Comparison of ENCODE assay signal across 1 cellular context in the genomic region with DNA sequence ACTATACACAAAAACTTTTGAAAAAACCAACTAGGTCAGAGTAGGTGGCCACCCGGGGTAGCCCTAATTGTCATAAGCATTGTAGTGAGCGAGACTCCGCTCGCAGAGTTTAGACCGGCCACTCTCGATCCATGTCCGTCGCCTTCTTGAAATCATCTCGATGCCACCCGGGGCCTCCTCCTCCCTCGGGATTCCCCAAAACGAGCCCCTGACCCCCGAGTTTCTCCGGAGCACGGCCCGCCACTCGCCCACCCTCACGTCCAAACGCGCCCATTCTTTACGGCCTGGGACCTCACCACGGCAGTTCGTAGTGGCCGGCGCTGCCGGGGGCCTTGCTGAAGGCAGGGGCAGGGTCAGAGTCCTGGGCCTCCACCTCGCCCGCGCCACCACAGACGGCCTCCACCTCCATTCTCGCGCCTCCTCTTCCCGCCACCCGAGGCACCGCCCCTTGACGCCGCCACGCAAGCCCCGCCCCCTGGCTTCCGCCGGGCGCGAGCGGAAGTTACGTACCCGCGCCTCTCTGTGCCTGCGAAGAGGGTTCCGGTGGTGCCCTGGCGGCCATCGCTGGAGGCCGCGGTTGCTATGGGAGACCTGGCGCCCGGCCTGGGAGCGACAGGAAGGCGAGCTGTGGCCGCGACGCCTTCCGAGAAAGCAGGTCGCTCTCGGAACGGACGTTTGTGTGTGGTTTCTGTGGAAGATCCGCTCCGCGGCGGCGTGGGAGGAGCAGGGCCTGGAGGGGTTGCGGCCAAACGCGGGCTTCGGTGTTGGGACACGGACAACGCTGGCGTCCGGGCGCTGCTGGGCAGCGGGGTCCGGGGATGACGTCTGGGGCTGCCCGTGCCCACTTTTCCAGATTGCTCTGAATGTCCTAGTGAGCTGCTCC.
A peak's percentile ranks its signal among the peaks of the same experiment; 100 is the strongest.
TF ChIP-seq lines count a peak whose summit lies in the region.

A gene (minus strand): TSS at position 425 of the 883 bp plus-strand sequence. CDS start 16 bp downstream, at position 409.

TF ChIP-seq in HepG2, 621 proteins besides CTCF, POLR2A, EP300 and RAD21 (continued from another document and continues in another):
- TF ChIP-seq, protein P1, sequence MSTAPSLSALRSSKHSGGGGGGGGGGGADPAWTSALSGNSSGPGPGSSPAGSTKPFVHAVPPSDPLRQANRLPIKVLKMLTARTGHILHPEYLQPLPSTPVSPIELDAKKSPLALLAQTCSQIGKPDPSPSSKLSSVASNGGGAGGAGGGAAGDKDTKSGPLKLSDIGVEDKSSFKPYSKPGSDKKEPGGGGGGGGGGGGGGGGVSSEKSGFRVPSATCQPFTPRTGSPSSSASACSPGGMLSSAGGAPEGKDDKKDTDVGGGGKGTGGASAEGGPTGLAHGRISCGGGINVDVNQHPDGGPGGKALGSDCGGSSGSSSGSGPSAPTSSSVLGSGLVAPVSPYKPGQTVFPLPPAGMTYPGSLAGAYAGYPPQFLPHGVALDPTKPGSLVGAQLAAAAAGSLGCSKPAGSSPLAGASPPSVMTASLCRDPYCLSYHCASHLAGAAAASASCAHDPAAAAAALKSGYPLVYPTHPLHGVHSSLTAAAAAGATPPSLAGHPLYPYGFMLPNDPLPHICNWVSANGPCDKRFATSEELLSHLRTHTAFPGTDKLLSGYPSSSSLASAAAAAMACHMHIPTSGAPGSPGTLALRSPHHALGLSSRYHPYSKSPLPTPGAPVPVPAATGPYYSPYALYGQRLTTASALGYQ (CRISPR knock-in tag; IDR thresholded peaks at IDR 0.05) = no peak
- TF ChIP-seq ZKSCAN8 (CRISPR knock-in tag; IDR thresholded peaks at IDR 0.05; ENCODE audit: borderline replicate concordance) (no peak; the same call in 1 of the 2 replicates), NFE2L2 (IDR thresholded peaks at IDR 0.05; ENCODE audit: low read length) (no peak), DMAP1 (CRISPR knock-in tag; IDR thresholded peaks at IDR 0.05) (peak; percentile 85), SAP130 (CRISPR knock-in tag; IDR thresholded peaks at IDR 0.05; ENCODE audit: low read depth) (peak; percentile 97), MTF2 (CRISPR knock-in tag; IDR thresholded peaks at IDR 0.05; ENCODE audit: borderline replicate concordance) (no peak), ZNF274 (CRISPR knock-in tag; IDR thresholded peaks at IDR 0.05) (peak; percentile 67; the same call in 1 of the 2 replicates), TOE1 (CRISPR knock-in tag; IDR thresholded peaks at IDR 0.05) (no peak), XBP1 (CRISPR knock-in tag; IDR thresholded peaks at IDR 0.05) (no peak), HDAC6 (IDR thresholded peaks at IDR 0.05; ENCODE audit: low read depth, low read length) (no peak), ZNF124 (CRISPR knock-in tag; IDR thresholded peaks at IDR 0.05) (peak; percentile 50; the same call in 1 of the 2 replicates), ZNF670 (CRISPR knock-in tag; IDR thresholded peaks at IDR 0.05; ENCODE audit: borderline replicate concordance) (0 out of 2 replicates have a peak, but pooled peaks have one; percentile 65), ZMAT3 (CRISPR knock-in tag; conservative IDR thresholded peaks at IDR 0.05) (peak; percentile 76), ZNF607 (CRISPR knock-in tag; IDR thresholded peaks at IDR 0.05; ENCODE audit: borderline replicate concordance) (peak; percentile 55; the same call in 1 of the 2 replicates), SOX13 (IDR thresholded peaks at IDR 0.05) (peak; percentile 13; the same call in 1 of the 2 replicates), SOX13 (CRISPR knock-in tag; conservative IDR thresholded peaks at IDR 0.05 in 1 of 2, IDR thresholded peaks at IDR 0.05 in 1 of 2) (peak in 1 of 2 experiments; percentile 52; a peak in 1 of 4 replicates), CEBPG (CRISPR knock-in tag; IDR thresholded peaks at IDR 0.05) (peak; percentile 63), CAMTA2 (CRISPR knock-in tag; IDR thresholded peaks at IDR 0.05; ENCODE audit: borderline replicate concordance) (no peak), ZNF263 (CRISPR knock-in tag; IDR thresholded peaks at IDR 0.05) (0 out of 2 replicates have a peak, but pooled peaks have one; percentile 34), ZNF33A (CRISPR knock-in tag; IDR thresholded peaks at IDR 0.05; ENCODE audit: borderline replicate concordance) (no peak), ZBTB3 (CRISPR knock-in tag; IDR thresholded peaks at IDR 0.05; ENCODE audit: borderline replicate concordance, low read depth) (peak; percentile 55; the same call in 1 of the 2 replicates), SMARCE1 (IDR thresholded peaks at IDR 0.05; ENCODE audit: borderline replicate concordance) (no peak), ZSCAN12 (CRISPR knock-in tag; IDR thresholded peaks at IDR 0.05) (no peak), WIZ (CRISPR knock-in tag; IDR thresholded peaks at IDR 0.05) (no peak), MXD4 (CRISPR knock-in tag; IDR thresholded peaks at IDR 0.05) (peak; percentile 87)
- TF ChIP-seq, protein P2, sequence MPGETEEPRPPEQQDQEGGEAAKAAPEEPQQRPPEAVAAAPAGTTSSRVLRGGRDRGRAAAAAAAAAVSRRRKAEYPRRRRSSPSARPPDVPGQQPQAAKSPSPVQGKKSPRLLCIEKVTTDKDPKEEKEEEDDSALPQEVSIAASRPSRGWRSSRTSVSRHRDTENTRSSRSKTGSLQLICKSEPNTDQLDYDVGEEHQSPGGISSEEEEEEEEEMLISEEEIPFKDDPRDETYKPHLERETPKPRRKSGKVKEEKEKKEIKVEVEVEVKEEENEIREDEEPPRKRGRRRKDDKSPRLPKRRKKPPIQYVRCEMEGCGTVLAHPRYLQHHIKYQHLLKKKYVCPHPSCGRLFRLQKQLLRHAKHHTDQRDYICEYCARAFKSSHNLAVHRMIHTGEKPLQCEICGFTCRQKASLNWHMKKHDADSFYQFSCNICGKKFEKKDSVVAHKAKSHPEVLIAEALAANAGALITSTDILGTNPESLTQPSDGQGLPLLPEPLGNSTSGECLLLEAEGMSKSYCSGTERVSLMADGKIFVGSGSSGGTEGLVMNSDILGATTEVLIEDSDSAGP (CRISPR knock-in tag; IDR thresholded peaks at IDR 0.05; ENCODE audit: borderline replicate concordance) = peak; percentile 94
- TF ChIP-seq, protein P3, sequence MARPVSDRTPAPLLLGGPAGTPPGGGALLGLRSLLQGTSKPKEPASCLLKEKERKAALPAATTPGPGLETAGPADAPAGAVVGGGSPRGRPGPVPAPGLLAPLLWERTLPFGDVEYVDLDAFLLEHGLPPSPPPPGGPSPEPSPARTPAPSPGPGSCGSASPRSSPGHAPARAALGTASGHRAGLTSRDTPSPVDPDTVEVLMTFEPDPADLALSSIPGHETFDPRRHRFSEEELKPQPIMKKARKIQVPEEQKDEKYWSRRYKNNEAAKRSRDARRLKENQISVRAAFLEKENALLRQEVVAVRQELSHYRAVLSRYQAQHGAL (CRISPR knock-in tag; IDR thresholded peaks at IDR 0.05; ENCODE audit: not compliant biosample characterization) = no peak
- TF ChIP-seq, protein P4, sequence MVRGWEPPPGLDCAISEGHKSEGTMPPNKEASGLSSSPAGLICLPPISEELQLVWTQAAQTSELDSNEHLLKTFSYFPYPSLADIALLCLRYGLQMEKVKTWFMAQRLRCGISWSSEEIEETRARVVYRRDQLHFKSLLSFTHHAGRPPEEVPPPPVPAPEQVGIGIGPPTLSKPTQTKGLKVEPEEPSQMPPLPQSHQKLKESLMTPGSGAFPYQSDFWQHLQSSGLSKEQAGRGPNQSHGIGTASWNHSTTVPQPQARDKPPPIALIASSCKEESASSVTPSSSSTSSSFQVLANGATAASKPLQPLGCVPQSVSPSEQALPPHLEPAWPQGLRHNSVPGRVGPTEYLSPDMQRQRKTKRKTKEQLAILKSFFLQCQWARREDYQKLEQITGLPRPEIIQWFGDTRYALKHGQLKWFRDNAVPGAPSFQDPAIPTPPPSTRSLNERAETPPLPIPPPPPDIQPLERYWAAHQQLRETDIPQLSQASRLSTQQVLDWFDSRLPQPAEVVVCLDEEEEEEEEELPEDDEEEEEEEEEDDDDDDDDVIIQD (CRISPR knock-in tag; IDR thresholded peaks at IDR 0.05; ENCODE audit: low read depth) = no peak
- TF ChIP-seq, protein P5, sequence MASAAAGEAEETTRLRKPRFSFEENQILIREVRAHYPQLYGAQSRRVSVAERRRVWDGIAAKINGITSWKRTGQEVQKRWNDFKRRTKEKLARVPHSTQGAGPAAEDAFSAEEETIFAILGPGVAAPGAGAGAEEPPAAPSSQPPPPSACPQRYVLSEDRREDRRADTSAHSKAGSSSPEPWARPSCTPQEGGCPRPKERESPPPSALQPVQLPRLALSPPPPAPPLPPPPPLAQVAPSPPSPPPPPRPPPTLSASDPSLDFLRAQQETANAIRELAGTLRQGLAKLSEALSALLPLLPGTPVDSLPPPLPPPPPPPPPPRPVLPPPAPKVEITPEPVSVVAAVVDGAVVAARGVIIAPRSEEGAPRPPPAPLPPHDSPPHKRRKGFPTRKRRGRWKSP (CRISPR knock-in tag; IDR thresholded peaks at IDR 0.05) = peak; percentile 76; the same call in 1 of the 2 replicates
- TF ChIP-seq, protein P6, sequence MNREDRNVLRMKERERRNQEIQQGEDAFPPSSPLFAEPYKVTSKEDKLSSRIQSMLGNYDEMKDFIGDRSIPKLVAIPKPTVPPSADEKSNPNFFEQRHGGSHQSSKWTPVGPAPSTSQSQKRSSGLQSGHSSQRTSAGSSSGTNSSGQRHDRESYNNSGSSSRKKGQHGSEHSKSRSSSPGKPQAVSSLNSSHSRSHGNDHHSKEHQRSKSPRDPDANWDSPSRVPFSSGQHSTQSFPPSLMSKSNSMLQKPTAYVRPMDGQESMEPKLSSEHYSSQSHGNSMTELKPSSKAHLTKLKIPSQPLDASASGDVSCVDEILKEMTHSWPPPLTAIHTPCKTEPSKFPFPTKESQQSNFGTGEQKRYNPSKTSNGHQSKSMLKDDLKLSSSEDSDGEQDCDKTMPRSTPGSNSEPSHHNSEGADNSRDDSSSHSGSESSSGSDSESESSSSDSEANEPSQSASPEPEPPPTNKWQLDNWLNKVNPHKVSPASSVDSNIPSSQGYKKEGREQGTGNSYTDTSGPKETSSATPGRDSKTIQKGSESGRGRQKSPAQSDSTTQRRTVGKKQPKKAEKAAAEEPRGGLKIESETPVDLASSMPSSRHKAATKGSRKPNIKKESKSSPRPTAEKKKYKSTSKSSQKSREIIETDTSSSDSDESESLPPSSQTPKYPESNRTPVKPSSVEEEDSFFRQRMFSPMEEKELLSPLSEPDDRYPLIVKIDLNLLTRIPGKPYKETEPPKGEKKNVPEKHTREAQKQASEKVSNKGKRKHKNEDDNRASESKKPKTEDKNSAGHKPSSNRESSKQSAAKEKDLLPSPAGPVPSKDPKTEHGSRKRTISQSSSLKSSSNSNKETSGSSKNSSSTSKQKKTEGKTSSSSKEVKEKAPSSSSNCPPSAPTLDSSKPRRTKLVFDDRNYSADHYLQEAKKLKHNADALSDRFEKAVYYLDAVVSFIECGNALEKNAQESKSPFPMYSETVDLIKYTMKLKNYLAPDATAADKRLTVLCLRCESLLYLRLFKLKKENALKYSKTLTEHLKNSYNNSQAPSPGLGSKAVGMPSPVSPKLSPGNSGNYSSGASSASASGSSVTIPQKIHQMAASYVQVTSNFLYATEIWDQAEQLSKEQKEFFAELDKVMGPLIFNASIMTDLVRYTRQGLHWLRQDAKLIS (CRISPR knock-in tag; IDR thresholded peaks at IDR 0.05) = no peak
- TF ChIP-seq, protein P7, sequence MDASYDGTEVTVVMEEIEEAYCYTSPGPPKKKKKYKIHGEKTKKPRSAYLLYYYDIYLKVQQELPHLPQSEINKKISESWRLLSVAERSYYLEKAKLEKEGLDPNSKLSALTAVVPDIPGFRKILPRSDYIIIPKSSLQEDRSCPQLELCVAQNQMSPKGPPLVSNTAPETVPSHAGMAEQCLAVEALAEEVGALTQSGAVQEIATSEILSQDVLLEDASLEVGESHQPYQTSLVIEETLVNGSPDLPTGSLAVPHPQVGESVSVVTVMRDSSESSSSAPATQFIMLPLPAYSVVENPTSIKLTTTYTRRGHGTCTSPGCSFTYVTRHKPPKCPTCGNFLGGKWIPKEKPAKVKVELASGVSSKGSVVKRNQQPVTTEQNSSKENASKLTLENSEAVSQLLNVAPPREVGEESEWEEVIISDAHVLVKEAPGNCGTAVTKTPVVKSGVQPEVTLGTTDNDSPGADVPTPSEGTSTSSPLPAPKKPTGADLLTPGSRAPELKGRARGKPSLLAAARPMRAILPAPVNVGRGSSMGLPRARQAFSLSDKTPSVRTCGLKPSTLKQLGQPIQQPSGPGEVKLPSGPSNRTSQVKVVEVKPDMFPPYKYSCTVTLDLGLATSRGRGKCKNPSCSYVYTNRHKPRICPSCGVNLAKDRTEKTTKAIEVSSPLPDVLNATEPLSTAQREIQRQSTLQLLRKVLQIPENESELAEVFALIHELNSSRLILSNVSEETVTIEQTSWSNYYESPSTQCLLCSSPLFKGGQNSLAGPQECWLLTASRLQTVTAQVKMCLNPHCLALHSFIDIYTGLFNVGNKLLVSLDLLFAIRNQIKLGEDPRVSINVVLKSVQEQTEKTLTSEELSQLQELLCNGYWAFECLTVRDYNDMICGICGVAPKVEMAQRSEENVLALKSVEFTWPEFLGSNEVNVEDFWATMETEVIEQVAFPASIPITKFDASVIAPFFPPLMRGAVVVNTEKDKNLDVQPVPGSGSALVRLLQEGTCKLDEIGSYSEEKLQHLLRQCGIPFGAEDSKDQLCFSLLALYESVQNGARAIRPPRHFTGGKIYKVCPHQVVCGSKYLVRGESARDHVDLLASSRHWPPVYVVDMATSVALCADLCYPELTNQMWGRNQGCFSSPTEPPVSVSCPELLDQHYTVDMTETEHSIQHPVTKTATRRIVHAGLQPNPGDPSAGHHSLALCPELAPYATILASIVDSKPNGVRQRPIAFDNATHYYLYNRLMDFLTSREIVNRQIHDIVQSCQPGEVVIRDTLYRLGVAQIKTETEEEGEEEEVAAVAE (CRISPR knock-in tag; IDR thresholded peaks at IDR 0.05; ENCODE audit: borderline replicate concordance) = no peak; the same call in 1 of the 2 replicates
- TF ChIP-seq, protein P8, sequence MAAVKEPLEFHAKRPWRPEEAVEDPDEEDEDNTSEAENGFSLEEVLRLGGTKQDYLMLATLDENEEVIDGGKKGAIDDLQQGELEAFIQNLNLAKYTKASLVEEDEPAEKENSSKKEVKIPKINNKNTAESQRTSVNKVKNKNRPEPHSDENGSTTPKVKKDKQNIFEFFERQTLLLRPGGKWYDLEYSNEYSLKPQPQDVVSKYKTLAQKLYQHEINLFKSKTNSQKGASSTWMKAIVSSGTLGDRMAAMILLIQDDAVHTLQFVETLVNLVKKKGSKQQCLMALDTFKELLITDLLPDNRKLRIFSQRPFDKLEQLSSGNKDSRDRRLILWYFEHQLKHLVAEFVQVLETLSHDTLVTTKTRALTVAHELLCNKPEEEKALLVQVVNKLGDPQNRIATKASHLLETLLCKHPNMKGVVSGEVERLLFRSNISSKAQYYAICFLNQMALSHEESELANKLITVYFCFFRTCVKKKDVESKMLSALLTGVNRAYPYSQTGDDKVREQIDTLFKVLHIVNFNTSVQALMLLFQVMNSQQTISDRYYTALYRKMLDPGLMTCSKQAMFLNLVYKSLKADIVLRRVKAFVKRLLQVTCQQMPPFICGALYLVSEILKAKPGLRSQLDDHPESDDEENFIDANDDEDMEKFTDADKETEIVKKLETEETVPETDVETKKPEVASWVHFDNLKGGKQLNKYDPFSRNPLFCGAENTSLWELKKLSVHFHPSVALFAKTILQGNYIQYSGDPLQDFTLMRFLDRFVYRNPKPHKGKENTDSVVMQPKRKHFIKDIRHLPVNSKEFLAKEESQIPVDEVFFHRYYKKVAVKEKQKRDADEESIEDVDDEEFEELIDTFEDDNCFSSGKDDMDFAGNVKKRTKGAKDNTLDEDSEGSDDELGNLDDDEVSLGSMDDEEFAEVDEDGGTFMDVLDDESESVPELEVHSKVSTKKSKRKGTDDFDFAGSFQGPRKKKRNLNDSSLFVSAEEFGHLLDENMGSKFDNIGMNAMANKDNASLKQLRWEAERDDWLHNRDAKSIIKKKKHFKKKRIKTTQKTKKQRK (IDR thresholded peaks at IDR 0.05; ENCODE audit: low read length) = no peak
